3 cellular contexts compared by ENCODE assay signal in the genomic region with DNA sequence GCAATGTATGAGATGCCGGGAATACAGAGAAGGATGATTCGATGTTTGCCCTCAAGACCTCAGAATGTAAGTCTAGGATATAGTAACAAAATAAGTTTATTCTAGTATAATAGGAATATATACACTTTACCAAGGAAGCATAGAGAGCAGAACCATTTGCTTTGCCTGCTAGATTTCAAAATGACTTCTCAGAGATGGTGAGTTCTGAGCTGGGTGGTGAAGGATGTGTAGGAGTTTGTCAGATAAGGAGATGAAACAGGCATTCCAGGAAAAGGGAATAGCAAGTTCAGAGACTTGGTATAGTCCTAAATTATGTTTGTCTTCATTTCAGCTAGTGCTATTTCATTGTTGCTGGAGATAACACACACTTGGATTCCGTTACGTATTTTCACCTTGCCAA.
"Had no signal": no experiment of that assay in that cellular context is flagged by ENCODE, and none has a peak within 500 bp of the region (broad histone marks: within the 10 kb centered on the region; RNA-seq: fewer than 3 reads in every experiment).

No MANE protein-coding gene starts in this region.

- ATAC-seq: GM12878 had no signal

- H3K4me3 ChIP-seq: GM12878 had no signal

- DNase-seq: GDM1, GF-D8 had no signal
